ENCODE assay signal across 20 cellular contexts in the genomic region with DNA sequence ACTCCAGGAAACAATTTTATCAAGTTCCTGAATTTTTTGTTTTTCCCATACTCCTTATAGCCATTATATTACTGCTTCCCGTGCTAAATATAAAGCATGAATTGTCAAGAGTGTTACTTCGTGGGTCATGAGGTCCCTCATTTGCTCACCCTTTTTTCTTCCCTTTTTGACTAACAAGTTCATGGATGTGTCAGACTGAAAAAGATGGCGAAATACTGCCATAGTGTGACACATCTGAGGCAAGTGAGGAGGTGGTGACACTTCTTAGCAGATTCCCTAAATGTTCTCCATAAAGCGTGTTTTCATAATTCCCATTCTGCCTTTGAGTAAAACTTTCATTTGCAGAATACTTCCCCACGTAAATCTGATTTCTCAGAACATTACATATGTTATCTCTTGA.
"Had no signal": no experiment of that assay in that cellular context is flagged by ENCODE, and none has a peak within 500 bp of the region (broad histone marks: within the 10 kb centered on the region; RNA-seq: fewer than 3 reads in every experiment).

No MANE protein-coding gene starts in this region.

- H3K27me3 ChIP-seq: adrenal gland, colonic mucosa, esophagus muscularis mucosa, neutrophil, transverse colon had no signal

- H3K27ac Mint-ChIP-seq: activated CD8-positive, alpha-beta T cell treated with anti-CD3 and anti-CD28 coated beads for 36 hours; activated naive CD4-positive, alpha-beta T cell treated with anti-CD3 and anti-CD28 coated beads, Interleukin-2, amount 50 U/mL, for 24 hours; naive thymus-derived CD8-positive, alpha-beta T cell had no signal

- H3K79me2 ChIP-seq: parathyroid adenoma had no signal

- H2AFZ ChIP-seq: parathyroid adenoma had no signal

- H3K27ac ChIP-seq: adrenal gland, colonic mucosa, esophagus muscularis mucosa, neutrophil, parathyroid adenoma, transverse colon, WERI-Rb-1 had no signal

- H3K36me3 Mint-ChIP-seq: activated naive CD4-positive, alpha-beta T cell treated with anti-CD3 and anti-CD28 coated beads, Interleukin-2, amount 50 U/mL, for 24 hours; naive thymus-derived CD8-positive, alpha-beta T cell had no signal

- H3K4me1 ChIP-seq: adrenal gland, colonic mucosa, esophagus muscularis mucosa, parathyroid adenoma, transverse colon had no signal

- H3K9me3 ChIP-seq: adrenal gland, colonic mucosa, esophagus muscularis mucosa, neutrophil, transverse colon had no signal

- H3K9me3 Mint-ChIP-seq: activated CD8-positive, alpha-beta T cell treated with anti-CD3 and anti-CD28 coated beads for 36 hours; activated naive CD4-positive, alpha-beta T cell treated with anti-CD3 and anti-CD28 coated beads, Interleukin-2, amount 50 U/mL, for 24 hours had no signal

- H3K36me3 ChIP-seq: adrenal gland, colonic mucosa, esophagus muscularis mucosa, neutrophil, transverse colon, WERI-Rb-1 had no signal

- H3K4me3 ChIP-seq: adrenal gland, colonic mucosa, esophagus muscularis mucosa, transverse colon had no signal

- ATAC-seq: activated CD8-positive, alpha-beta T cell treated with anti-CD3 and anti-CD28 coated beads for 36 hours; left lobe of liver; naive thymus-derived CD8-positive, alpha-beta T cell had no signal

- DNase-seq: activated CD4-positive, alpha-beta T cell treated with anti-CD3 and anti-CD28 coated beads for 4 hours; activated CD8-positive, alpha-beta T cell treated with anti-CD3 and anti-CD28 coated beads for 36 hours; activated effector memory CD4-positive, alpha-beta T cell treated with anti-CD3 and anti-CD28 coated beads, Interleukin-2, amount 50 U/mL, for 16 hours; activated T-cell treated with anti-CD3 and anti-CD28 coated beads, Interleukin-2, amount 50 U/mL, for 48 hours; adrenal gland; central memory CD4-positive, alpha-beta T cell; colonic mucosa; foreskin fibroblast; hippocampal formation; naive thymus-derived CD8-positive, alpha-beta T cell; stimulated activated CD4-positive, alpha-beta T cell treated with anti-CD3 and anti-CD28 coated beads, Interleukin-2, amount 100 ng/mL, for 48 hours; stimulated activated naive CD4-positive, alpha-beta T cell; substantia nigra; transverse colon; WERI-Rb-1 had no signal

- H3K27me3 Mint-ChIP-seq: activated CD8-positive, alpha-beta T cell treated with anti-CD3 and anti-CD28 coated beads for 36 hours had no signal

- H3K4me3 Mint-ChIP-seq: activated CD8-positive, alpha-beta T cell treated with anti-CD3 and anti-CD28 coated beads for 36 hours; activated naive CD4-positive, alpha-beta T cell treated with anti-CD3 and anti-CD28 coated beads, Interleukin-2, amount 50 U/mL, for 24 hours; naive thymus-derived CD8-positive, alpha-beta T cell had no signal

- H3K4me1 Mint-ChIP-seq: activated naive CD4-positive, alpha-beta T cell treated with anti-CD3 and anti-CD28 coated beads, Interleukin-2, amount 50 U/mL, for 24 hours; naive thymus-derived CD8-positive, alpha-beta T cell had no signal

- H3K9ac ChIP-seq: parathyroid adenoma had no signal
